1 cellular context compared by ENCODE assay signal in genomic region chr4:107870916-107871786, GRCh38.
TF ChIP-seq lines count a peak whose summit lies in the region.

No MANE protein-coding gene starts in this region.

TF ChIP-seq in HepG2, 621 proteins besides CTCF, POLR2A, EP300 and RAD21:
- TF ChIP-seq GABPB1 (CRISPR knock-in tag; IDR thresholded peaks at IDR 0.05) (no peak), ZMAT3 (CRISPR knock-in tag; conservative IDR thresholded peaks at IDR 0.05) (no peak), SALL2 (CRISPR knock-in tag; IDR thresholded peaks at IDR 0.05) (no peak), DBP (CRISPR knock-in tag; IDR thresholded peaks at IDR 0.05; ENCODE audit: not compliant biosample characterization) (no peak), SP4 (CRISPR knock-in tag; IDR thresholded peaks at IDR 0.05) (no peak), MIER2 (CRISPR knock-in tag; IDR thresholded peaks at IDR 0.05) (no peak), FUBP1 (CRISPR knock-in tag; IDR thresholded peaks at IDR 0.05; ENCODE audit: borderline replicate concordance) (no peak), ZNF713 (CRISPR knock-in tag; IDR thresholded peaks at IDR 0.05) (no peak), MAFK (conservative IDR thresholded peaks at IDR 0.05 in 1 of 2, IDR thresholded peaks at IDR 0.05 in 1 of 2; ENCODE audit: low read length in 2 of 2) (no peak), MEF2D (CRISPR knock-in tag; IDR thresholded peaks at IDR 0.05) (no peak), ZNF652 (CRISPR knock-in tag; IDR thresholded peaks at IDR 0.05; ENCODE audit: borderline replicate concordance, low read depth) (peak; percentile 62; the same call in 1 of the 2 replicates), ZNF558 (CRISPR knock-in tag; IDR thresholded peaks at IDR 0.05; ENCODE audit: borderline replicate concordance) (no peak), ZNF552 (CRISPR knock-in tag; IDR thresholded peaks at IDR 0.05; ENCODE audit: borderline replicate concordance) (no peak), ATF4 (CRISPR knock-in tag; IDR thresholded peaks at IDR 0.05) (no peak), SRSF1 (optimal IDR thresholded peaks at IDR 0.05; ENCODE audit: low read depth, low read length) (no peak), FOXA1 (IDR thresholded peaks at IDR 0.05) (no peak), FOXA1 (CRISPR knock-in tag; IDR thresholded peaks at IDR 0.05) (0 out of 2 replicates have a peak, but pooled peaks have one; percentile 24), GABPA (IDR thresholded peaks at IDR 0.05; ENCODE audit: low read depth, low read length) (no peak), GABPA (CRISPR knock-in tag; IDR thresholded peaks at IDR 0.05; ENCODE audit: low read depth) (no peak), CEBPG (CRISPR knock-in tag; IDR thresholded peaks at IDR 0.05) (0 out of 2 replicates have a peak, but pooled peaks have one; percentile 23)
TF ChIP-seq in HepG2: peak in this region for 3.
